Comparison of ENCODE assay signal across 17 cellular contexts in genomic region chr10:26090032-26090431, GRCh38.
"Had no signal": no experiment of that assay in that cellular context is flagged by ENCODE, and none has a peak within 500 bp of the region (broad histone marks: within the 10 kb centered on the region; RNA-seq: fewer than 3 reads in every experiment).

No MANE protein-coding gene starts in this region.

- DNase-seq: effector memory CD8-positive, alpha-beta T cell; gastrocnemius medialis; heart right ventricle; hypothalamus; left ventricle myocardium inferior; lower lobe of right lung; natural killer cell; sigmoid colon; stimulated activated CD4-positive, alpha-beta T cell treated with anti-CD3 and anti-CD28 coated beads, Interleukin-2, amount 100 ng/mL, for 24 hours; stimulated activated CD4-positive, alpha-beta T cell treated with anti-CD3 and anti-CD28 coated beads, Interleukin-4, amount 100 ng/mL, for 4 hours; stimulated activated naive B cell treated with anti-CD40 and anti-IgM and Interleukin-4, amounts not matched to agents 10 μg/mL and 1 μg/mL and 100 μg/mL, for 72 hours; stimulated activated naive CD8-positive, alpha-beta T cell treated with anti-CD3 and anti-CD28 coated beads, Interleukin-15, amount 100 ng/mL, for 72 hours had no signal

- ATAC-seq: effector memory CD8-positive, alpha-beta T cell; gastrocnemius medialis; heart right ventricle; lower lobe of right lung; natural killer cell; stimulated activated naive B cell treated with anti-CD40 and anti-IgM and Interleukin-4, amounts not matched to agents 10 μg/mL and 1 μg/mL and 100 μg/mL, for 72 hours; stimulated activated naive CD8-positive, alpha-beta T cell treated with anti-CD3 and anti-CD28 coated beads, Interleukin-15, amount 100 ng/mL, for 72 hours had no signal

- H3K4me3 ChIP-seq: esophagus muscularis mucosa, gastrocnemius medialis, heart right ventricle, left ventricle myocardium inferior, lower lobe of right lung, right atrium auricular region, sigmoid colon, skin epidermis, thoracic aorta had no signal

- H3K9me3 ChIP-seq: esophagus muscularis mucosa, gastrocnemius medialis, heart right ventricle, lower lobe of right lung, right atrium auricular region, sigmoid colon, thoracic aorta had no signal

- H3K36me3 ChIP-seq: esophagus muscularis mucosa, gastrocnemius medialis, heart right ventricle, left ventricle myocardium inferior, lower lobe of right lung, right atrium auricular region, sigmoid colon, thoracic aorta had no signal

- H3K27ac ChIP-seq: epithelial cell of prostate, esophagus muscularis mucosa, gastrocnemius medialis, heart right ventricle, left ventricle myocardium inferior, lower lobe of right lung, right atrium auricular region, sigmoid colon, skin epidermis, thoracic aorta had no signal
